Comparison of ENCODE assay signal across 10 cellular contexts in genomic region chr3:127735767-127736693, GRCh38.
DNase-seq lines count a peak whose midpoint lies in the region; ATAC-seq and TF ChIP-seq lines count a peak whose summit lies in the region.
"Had no signal": no experiment of that assay in that cellular context is flagged by ENCODE, and none has a peak within 500 bp of the region (broad histone marks: within the 10 kb centered on the region; RNA-seq: fewer than 3 reads in every experiment).

No MANE protein-coding gene starts in this region.

- H3K4me3 Mint-ChIP-seq in activated T-cell treated with anti-CD3 and anti-CD28 coated beads, Interleukin-2, amount 50 U/mL, for 72 hours = no peak overlapping the region
- no peak overlapping the region for H3K4me3 Mint-ChIP-seq in activated T-cell treated with anti-CD3 and anti-CD28 coated beads, Interleukin-2, amount 50 U/mL, for 4 hours
- H3K4me3 Mint-ChIP-seq: activated naive CD8-positive, alpha-beta T cell treated with anti-CD3 and anti-CD28 coated beads, Interleukin-2, amount 10 ng/mL, durations not matched to agents 7 days and 5 days had no signal

- no peaks in the 10 kb centered on the region for H3K9me3 Mint-ChIP-seq in activated T-cell treated with anti-CD3 and anti-CD28 coated beads, Interleukin-2, amount 50 U/mL, for 72 hours
- H3K9me3 Mint-ChIP-seq in activated T-cell treated with anti-CD3 and anti-CD28 coated beads, Interleukin-2, amount 50 U/mL, for 4 hours = no peaks in the 10 kb centered on the region
- H3K9me3 Mint-ChIP-seq: activated naive CD8-positive, alpha-beta T cell treated with anti-CD3 and anti-CD28 coated beads, Interleukin-2, amount 10 ng/mL, durations not matched to agents 7 days and 5 days had no signal

- H3K27ac Mint-ChIP-seq in activated T-cell treated with anti-CD3 and anti-CD28 coated beads, Interleukin-2, amount 50 U/mL, for 72 hours = peak overlapping the region; percentile 4
- H3K27ac Mint-ChIP-seq: activated naive CD8-positive, alpha-beta T cell treated with anti-CD3 and anti-CD28 coated beads, Interleukin-2, amount 10 ng/mL, durations not matched to agents 7 days and 5 days had no signal

- H3K4me1 ChIP-seq in smooth muscle cell (ENCODE audit: low read depth) = peaks cover 35% of the 10 kb centered on the region

- no peak for DNase-seq in activated T-cell treated with anti-CD3 and anti-CD28 coated beads, Interleukin-2, amount 50 U/mL, for 72 hours
- no peak for DNase-seq in activated T-cell treated with anti-CD3 and anti-CD28 coated beads, Interleukin-2, amount 50 U/mL, for 4 hours
- DNase-seq in RPMI7951 (ENCODE audit: low read depth) (peak; percentile 85), germinal center (ENCODE audit: low spot score) (peak; percentile 62), smooth muscle cell (lab: John Stamatoyannopoulos, UW; ENCODE audit: unreplicated experiment) (no peak), NCI-H774 (lab: John Stamatoyannopoulos, UW) (no peak)
- no peak for DNase-seq in activated CD4-positive, alpha-beta T cell treated with anti-CD3 and anti-CD28 coated beads, Interleukin-2, amount 50 U/mL, for 48 hours
- DNase-seq: activated naive CD8-positive, alpha-beta T cell treated with anti-CD3 and anti-CD28 coated beads, Interleukin-2, amount 10 ng/mL, durations not matched to agents 7 days and 5 days; DND-41 had no signal

- WGBS in smooth muscle cell (ENCODE audit: low lambda C conversion rate) = 47% methylated on average over 9 of the region's 9 CpGs

- no peaks in the 10 kb centered on the region for H3K9me3 ChIP-seq in smooth muscle cell (replicated peaks; ENCODE audit: low read depth)

- H3K4me3 ChIP-seq in smooth muscle cell = no peak overlapping the region

- peak overlapping the region; percentile 86 for H3K27ac ChIP-seq in smooth muscle cell (ENCODE audit: low read depth)

- H3K36me3 ChIP-seq in smooth muscle cell (ENCODE audit: low read depth) = no peaks in the 10 kb centered on the region

- H3K27me3 Mint-ChIP-seq in activated T-cell treated with anti-CD3 and anti-CD28 coated beads, Interleukin-2, amount 50 U/mL, for 72 hours (ENCODE audit: low read depth) = peaks cover 10% of the 10 kb centered on the region
- H3K27me3 Mint-ChIP-seq in activated T-cell treated with anti-CD3 and anti-CD28 coated beads, Interleukin-2, amount 50 U/mL, for 4 hours (ENCODE audit: low read depth) = peaks cover 15% of the 10 kb centered on the region

- H3K36me3 Mint-ChIP-seq in activated T-cell treated with anti-CD3 and anti-CD28 coated beads, Interleukin-2, amount 50 U/mL, for 72 hours (ENCODE audit: insufficient read depth in 2 of 2) = no peaks in the 10 kb centered on the region
- H3K36me3 Mint-ChIP-seq in activated T-cell treated with anti-CD3 and anti-CD28 coated beads, Interleukin-2, amount 50 U/mL, for 4 hours (ENCODE audit: insufficient read depth) = no peaks in the 10 kb centered on the region
- H3K36me3 Mint-ChIP-seq: activated naive CD8-positive, alpha-beta T cell treated with anti-CD3 and anti-CD28 coated beads, Interleukin-2, amount 10 ng/mL, durations not matched to agents 7 days and 5 days had no signal

- no peak for TF ChIP-seq CTCF in smooth muscle cell (IDR thresholded peaks at IDR 0.05; ENCODE audit: borderline replicate concordance, insufficient read depth, poor library complexity, severe bottlenecking)

- no peaks in the 10 kb centered on the region for H3K27me3 ChIP-seq in smooth muscle cell (ENCODE audit: low read depth)

- H3K9ac ChIP-seq in smooth muscle cell (ENCODE audit: low read depth) = peak overlapping the region; percentile 30

- peaks cover 5% of the 10 kb centered on the region for H3K4me1 Mint-ChIP-seq in activated T-cell treated with anti-CD3 and anti-CD28 coated beads, Interleukin-2, amount 50 U/mL, for 72 hours (ENCODE audit: low read depth)
- peaks cover 2% of the 10 kb centered on the region for H3K4me1 Mint-ChIP-seq in activated T-cell treated with anti-CD3 and anti-CD28 coated beads, Interleukin-2, amount 50 U/mL, for 4 hours (ENCODE audit: low read depth)

- no peak for ATAC-seq in activated T-cell treated with anti-CD3 and anti-CD28 coated beads, Interleukin-2, amount 50 U/mL, for 72 hours (replicated peaks in 1 of 2)
- ATAC-seq in activated T-cell treated with anti-CD3 and anti-CD28 coated beads, Interleukin-2, amount 50 U/mL, for 4 hours = no peak
- ATAC-seq in HG03025 (IDR thresholded peaks at IDR 0.05; ENCODE audit: low FRiP score, unreplicated experiment) = peak; percentile 46

- H3F3A ChIP-seq in smooth muscle cell (ENCODE audit: low read depth) = peaks cover 14% of the 10 kb centered on the region

- no peaks in the 10 kb centered on the region for H4K20me1 ChIP-seq in smooth muscle cell (ENCODE audit: low read depth)

- H3K4me2 ChIP-seq in smooth muscle cell = peak overlapping the region; percentile 75

- H2AFZ ChIP-seq in smooth muscle cell (ENCODE audit: low read depth) = no peak overlapping the region

- no peaks in the 10 kb centered on the region for H3K79me2 ChIP-seq in smooth muscle cell (ENCODE audit: low read depth)

Comparison
In these comparisons a context has a peak if more than half of its experiments do, and no peak if none do; other contexts are left out.
1. DNase-seq: peak in RPMI7951 (single experiment) and germinal center (single experiment); none in activated T-cell treated with anti-CD3 and anti-CD28 coated beads, Interleukin-2, amount 50 U/mL, for 72 hours (0 of 2), activated T-cell treated with anti-CD3 and anti-CD28 coated beads, Interleukin-2, amount 50 U/mL, for 4 hours (single experiment), smooth muscle cell (single experiment), activated CD4-positive, alpha-beta T cell treated with anti-CD3 and anti-CD28 coated beads, Interleukin-2, amount 50 U/mL, for 48 hours (0 of 2) and NCI-H774 (single experiment).